In genomic region chr1:28328228-28328648, GRCh38 we compare ENCODE assay signal across 8 cellular contexts. TPM values are rescaled to one million over a fixed set of nuclear protein-coding genes. Genes with fewer than 3 reads are reported as not detected.
DNase-seq lines count a peak whose midpoint lies in the region; ATAC-seq and TF ChIP-seq lines count a peak whose summit lies in the region.

No MANE protein-coding gene starts in this region.

- peaks cover 5% of the 10 kb centered on the region for H3K4me1 Mint-ChIP-seq in activated T-helper 17 cell treated with anti-CD3 and anti-CD28 coated beads, Interleukin-2, amount 50 U/mL, for 72 hours

- CTCF ChIA-PET in SK-N-SH (lab: Yijun Ruan, JAX) = interaction anchor here (1.1 to 2.4 kb wide), 6 partner anchors 13 to 91 kb away, joined by 3 to 13 read pairs (median 5); no protein-coding TSS in a partner anchor

- H3K36me3 ChIP-seq in SK-N-SH (replicated peaks in 1 of 2; ENCODE audit: control insufficient read depth in 1 of 2, insufficient read depth in 2 of 2, low read length in 1 of 2) (peaks cover 13 to 19% of the 10 kb centered on the region in 2 experiments), iPS-20b (ENCODE audit: insufficient read depth, low read depth, low read length) (peaks cover 24% of the 10 kb centered on the region), stomach smooth muscle (ENCODE audit: control insufficient read depth in 2 of 2, insufficient read depth in 2 of 2, low read length in 2 of 2) (peaks cover 6 to 15% of the 10 kb centered on the region in 2 donors)

- TF ChIP-seq RAD21 in SK-N-SH (IDR thresholded peaks at IDR 0.05; ENCODE audit: low read length) = no peak

- peak overlapping the region; percentile 98 for H3K27ac Mint-ChIP-seq in activated T-helper 17 cell treated with anti-CD3 and anti-CD28 coated beads, Interleukin-2, amount 50 U/mL, for 72 hours

- DNase-seq in SK-N-SH = no peak
- no peak for DNase-seq in stimulated activated CD4-positive, alpha-beta T cell treated with anti-CD3 and anti-CD28 coated beads, Interleukin-2, amount 100 ng/mL, for 24 hours
- DNase-seq in HK-2 (ENCODE audit: unreplicated experiment) = no peak

- peaks cover 19% of the 10 kb centered on the region; the same call in 1 of the 2 replicates for H3K79me2 ChIP-seq in SK-N-SH (ENCODE audit: insufficient read depth)

- H3K4me3 ChIP-seq in SK-N-SH (ENCODE audit: low read depth in 2 of 2, low read length in 1 of 2) (peak overlapping the region; percentile 48 to 89), iPS-20b (ENCODE audit: low read length) (peak overlapping the region; percentile 73), stomach smooth muscle (ENCODE audit: low read length in 2 of 2) (peak overlapping the region; percentile 75 to 86)

- TF ChIP-seq EP300 in SK-N-SH (IDR thresholded peaks at IDR 0.05; ENCODE audit: borderline replicate concordance in 1 of 2, low read depth in 1 of 2, low read length in 1 of 2) = no peak

- no peaks in the 10 kb centered on the region for H3K27me3 Mint-ChIP-seq in activated T-helper 17 cell treated with anti-CD3 and anti-CD28 coated beads, Interleukin-2, amount 50 U/mL, for 72 hours

- H3K9ac ChIP-seq in SK-N-SH (peak overlapping the region; percentile 98), iPS-20b (ENCODE audit: low read depth, low read length) (peak overlapping the region; percentile 86; the same call in 1 of the 2 replicates), stomach smooth muscle (ENCODE audit: low read length in 2 of 2) (peak overlapping the region in 1 of 2 donors; percentile 89)

- H3K4me2 ChIP-seq in SK-N-SH = peak overlapping the region; percentile 97

- peak overlapping the region; percentile 98 for H3K4me3 Mint-ChIP-seq in activated T-helper 17 cell treated with anti-CD3 and anti-CD28 coated beads, Interleukin-2, amount 50 U/mL, for 72 hours

- H3K9me3 Mint-ChIP-seq in activated T-helper 17 cell treated with anti-CD3 and anti-CD28 coated beads, Interleukin-2, amount 50 U/mL, for 72 hours = no peaks in the 10 kb centered on the region

- H3K27ac ChIP-seq in SK-N-SH (ENCODE audit: low read depth in 2 of 2, low read length in 1 of 2) (peak overlapping the region in 1 of 2 experiments; percentile 93; a peak in 2 of 4 replicates), iPS-20b (ENCODE audit: low read length) (peak overlapping the region; percentile 3), stomach smooth muscle (ENCODE audit: low read length) (peak overlapping the region; percentile 73)

- H2AFZ ChIP-seq in SK-N-SH (ENCODE audit: low read depth) = peak overlapping the region; percentile 99

- H4K20me1 ChIP-seq in SK-N-SH (ENCODE audit: insufficient read depth) = no peaks in the 10 kb centered on the region

- no peaks in the 10 kb centered on the region for H3K9me3 ChIP-seq in SK-N-SH
- H3K9me3 ChIP-seq in iPS-20b (ENCODE audit: insufficient read depth, low read depth, low read length) = no peaks in the 10 kb centered on the region
- H3K9me3 ChIP-seq in stomach smooth muscle (ENCODE audit: control insufficient read depth in 2 of 2, low read length in 2 of 2) = no peaks in the 10 kb centered on the region

- H3F3A ChIP-seq in SK-N-SH (replicated peaks; ENCODE audit: insufficient read depth) = peaks cover 11% of the 10 kb centered on the region

- POLR2A ChIA-PET in SK-N-SH (lab: Yijun Ruan, JAX) = interaction anchor here (0.5 to 2.1 kb wide), 15 partner anchors 13 to 320 kb away, joined by 3 to 12 read pairs (median 3); partner anchors contain the start of genes ATP5IF1, PHACTR4, RNU11 and SESN2

- peaks cover 9% of the 10 kb centered on the region in 2 experiments; a peak in 2 of 4 replicates for H3K4me1 ChIP-seq in SK-N-SH (ENCODE audit: control insufficient read depth in 1 of 2, insufficient read depth in 2 of 2, low read depth in 1 of 2, low read length in 1 of 2)
- no peaks in the 10 kb centered on the region for H3K4me1 ChIP-seq in iPS-20b (ENCODE audit: insufficient read depth, low read length)
- H3K4me1 ChIP-seq in stomach smooth muscle (ENCODE audit: control insufficient read depth, insufficient read depth, low read length) = peaks cover 5% of the 10 kb centered on the region

- 86% methylated on average over 16 of the region's 16 CpGs for WGBS in SK-N-SH (ENCODE audit: low lambda C conversion rate)

- H3K36me3 Mint-ChIP-seq in activated T-helper 17 cell treated with anti-CD3 and anti-CD28 coated beads, Interleukin-2, amount 50 U/mL, for 72 hours (ENCODE audit: low read depth) = peaks cover 44% of the 10 kb centered on the region

- H3K27me3 ChIP-seq in SK-N-SH (ENCODE audit: insufficient read depth) (no peaks in the 10 kb centered on the region), iPS-20b (ENCODE audit: insufficient read depth, low read length) (no peaks in the 10 kb centered on the region), stomach smooth muscle (ENCODE audit: control insufficient read depth in 1 of 2, insufficient read depth in 2 of 2, low read length in 2 of 2) (no peaks in the 10 kb centered on the region)

- ATAC-seq in SK-N-SH treated with all-trans-retinoic acid at 6 μM for 48 hours = no peak
- no peak for ATAC-seq in activated T-helper 17 cell treated with anti-CD3 and anti-CD28 coated beads, Interleukin-2, amount 50 U/mL, for 72 hours (replicated peaks)
- no peak for ATAC-seq in GM21390 (IDR thresholded peaks at IDR 0.05; ENCODE audit: unreplicated experiment)

- H3K9me2 ChIP-seq in SK-N-SH = no peaks in the 10 kb centered on the region

- no peak for TF ChIP-seq CTCF in SK-N-SH (IDR thresholded peaks at IDR 0.05)

TF ChIP-seq in SK-N-SH, 30 proteins besides CTCF, POLR2A, EP300 and RAD21 (continues in another document):
- no peak for TF ChIP-seq JUND (IDR thresholded peaks at IDR 0.05)
- TF ChIP-seq FOSL2 (IDR thresholded peaks at IDR 0.05; ENCODE audit: borderline replicate concordance, low read depth) = no peak
- no peak for TF ChIP-seq RXRA (IDR thresholded peaks at IDR 0.05; ENCODE audit: borderline replicate concordance, low read depth)
- TF ChIP-seq CHD2 (IDR thresholded peaks at IDR 0.05; ENCODE audit: low read length, partially characterized antibody) = no peak
- no peak for TF ChIP-seq ELF1 (IDR thresholded peaks at IDR 0.05)
- TF ChIP-seq POLR2AphosphoS5 (IDR thresholded peaks at IDR 0.05; ENCODE audit: low read depth, low read length) = no peak
- TF ChIP-seq MEF2A (IDR thresholded peaks at IDR 0.05; ENCODE audit: borderline replicate concordance, low read depth) = no peak
- no peak for TF ChIP-seq TCF12 (IDR thresholded peaks at IDR 0.05)
- no peak for TF ChIP-seq GABPA (IDR thresholded peaks at IDR 0.05; ENCODE audit: low read depth)
- TF ChIP-seq TAF1 (IDR thresholded peaks at IDR 0.05; ENCODE audit: borderline replicate concordance, low read depth, low read length) = no peak

TF ChIP-seq in SK-N-SH treated with all-trans-retinoic acid at 6 μM for 48 hours, 23 proteins besides CTCF, POLR2A, EP300 and RAD21 (continues in another document):
- TF ChIP-seq CSDC2 (CRISPR knock-in tag; IDR thresholded peaks at IDR 0.05) (no peak), GLIS3 (CRISPR knock-in tag; IDR thresholded peaks at IDR 0.05) (no peak), ARNTL (CRISPR knock-in tag; IDR thresholded peaks at IDR 0.05; ENCODE audit: borderline replicate concordance, low read depth) (no peak), ZFP30 (CRISPR knock-in tag; IDR thresholded peaks at IDR 0.05) (no peak), TCF4 (CRISPR knock-in tag; IDR thresholded peaks at IDR 0.05; ENCODE audit: borderline replicate concordance) (no peak), CSRNP3 (CRISPR knock-in tag; IDR thresholded peaks at IDR 0.05) (no peak), ZNF8 (CRISPR knock-in tag; IDR thresholded peaks at IDR 0.05) (no peak), BACH2 (CRISPR knock-in tag; IDR thresholded peaks at IDR 0.05; ENCODE audit: borderline replicate concordance) (no peak), ISL1 (CRISPR knock-in tag; IDR thresholded peaks at IDR 0.05) (no peak), TOX (CRISPR knock-in tag; IDR thresholded peaks at IDR 0.05; ENCODE audit: borderline replicate concordance) (no peak), ESRRG (CRISPR knock-in tag; IDR thresholded peaks at IDR 0.05) (no peak), ZNF70 (CRISPR knock-in tag; IDR thresholded peaks at IDR 0.05) (no peak), ZNF565 (CRISPR knock-in tag; conservative IDR thresholded peaks at IDR 0.05; ENCODE audit: low read depth) (no peak)
- TF ChIP-seq, protein P1, sequence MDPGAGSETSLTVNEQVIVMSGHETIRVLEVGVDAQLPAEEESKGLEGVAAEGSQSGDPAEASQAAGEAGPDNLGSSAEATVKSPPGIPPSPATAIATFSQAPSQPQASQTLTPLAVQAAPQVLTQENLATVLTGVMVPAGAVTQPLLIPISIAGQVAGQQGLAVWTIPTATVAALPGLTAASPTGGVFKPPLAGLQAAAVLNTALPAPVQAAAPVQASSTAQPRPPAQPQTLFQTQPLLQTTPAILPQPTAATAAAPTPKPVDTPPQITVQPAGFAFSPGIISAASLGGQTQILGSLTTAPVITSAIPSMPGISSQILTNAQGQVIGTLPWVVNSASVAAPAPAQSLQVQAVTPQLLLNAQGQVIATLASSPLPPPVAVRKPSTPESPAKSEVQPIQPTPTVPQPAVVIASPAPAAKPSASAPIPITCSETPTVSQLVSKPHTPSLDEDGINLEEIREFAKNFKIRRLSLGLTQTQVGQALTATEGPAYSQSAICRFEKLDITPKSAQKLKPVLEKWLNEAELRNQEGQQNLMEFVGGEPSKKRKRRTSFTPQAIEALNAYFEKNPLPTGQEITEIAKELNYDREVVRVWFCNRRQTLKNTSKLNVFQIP (CRISPR knock-in tag; IDR thresholded peaks at IDR 0.05; ENCODE audit: borderline replicate concordance, low read depth) = no peak

RNA-seq across cellular contexts. Expression of gene MED18, which starts 0.6 kb away (rescaled TPM):
- 12.6 and 13.7 TPM in 2 replicates for polyA plus RNA-seq in SK-N-SH (2012; rRNA removed)
- 11.1 and 13.6 TPM in 2 replicates for polyA plus RNA-seq in SK-N-SH (2012; cell fraction: cytosol; rRNA removed)
- polyA plus RNA-seq in SK-N-SH (2012; cell fraction: nucleus; rRNA removed) = 9.7 and 11.9 TPM in 2 replicates
- 10 to 100 TPM; 19.2 to 20.3 TPM for total RNA-seq in activated T-helper 17 cell treated with anti-CD3 and anti-CD28 coated beads, Interleukin-2, amount 50 U/mL, for 72 hours

RNA-seq across cellular contexts. Expression of gene PHACTR4, which starts 41.3 kb away (rescaled TPM):
- polyA plus RNA-seq in SK-N-SH (2012; rRNA removed) = 9.8 and 10.5 TPM in 2 replicates
- 11.8 and 14.9 TPM in 2 replicates for polyA plus RNA-seq in SK-N-SH (2012; cell fraction: cytosol; rRNA removed)
- 13.9 and 20.9 TPM in 2 replicates for polyA plus RNA-seq in SK-N-SH (2012; cell fraction: nucleus; rRNA removed)
- 10 to 100 TPM; 25.6 to 29.3 TPM for total RNA-seq in activated T-helper 17 cell treated with anti-CD3 and anti-CD28 coated beads, Interleukin-2, amount 50 U/mL, for 72 hours
